In genomic region chr7:149334219-149334618, GRCh38 we compare ENCODE assay signal across 1 cellular context.
TF ChIP-seq lines count a peak whose summit lies in the region.

No MANE protein-coding gene starts in this region.

TF ChIP-seq in SK-N-SH treated with all-trans-retinoic acid at 6 μM for 48 hours, 23 proteins besides CTCF, POLR2A, EP300 and RAD21 (continued from another document):
- TF ChIP-seq POU6F1 (CRISPR knock-in tag; IDR thresholded peaks at IDR 0.05; ENCODE audit: borderline replicate concordance, low read depth) = no peak
- TF ChIP-seq ARNTL (CRISPR knock-in tag; IDR thresholded peaks at IDR 0.05; ENCODE audit: borderline replicate concordance, low read depth) = no peak
- TF ChIP-seq CSDC2 (CRISPR knock-in tag; IDR thresholded peaks at IDR 0.05) = no peak
- no peak for TF ChIP-seq CSRNP3 (CRISPR knock-in tag; IDR thresholded peaks at IDR 0.05)
- no peak for TF ChIP-seq ZNF565 (CRISPR knock-in tag; conservative IDR thresholded peaks at IDR 0.05; ENCODE audit: low read depth)
- TF ChIP-seq TOX (CRISPR knock-in tag; IDR thresholded peaks at IDR 0.05; ENCODE audit: borderline replicate concordance) = no peak
- TF ChIP-seq ZFP30 (CRISPR knock-in tag; IDR thresholded peaks at IDR 0.05) = no peak
- TF ChIP-seq CREB5 (CRISPR knock-in tag; IDR thresholded peaks at IDR 0.05; ENCODE audit: low read depth) = no peak
- TF ChIP-seq BACH2 (CRISPR knock-in tag; IDR thresholded peaks at IDR 0.05; ENCODE audit: borderline replicate concordance) = no peak
- no peak for TF ChIP-seq ZFP3 (CRISPR knock-in tag; IDR thresholded peaks at IDR 0.05)
- no peak for TF ChIP-seq OSR1 (CRISPR knock-in tag; IDR thresholded peaks at IDR 0.05)
